Comparison of ENCODE assay signal across 8 cellular contexts in genomic region chr16:84514874-84515835, GRCh38. TPM values are rescaled to one million over a fixed set of nuclear protein-coding genes. Genes with fewer than 3 reads are reported as not detected.
DNase-seq lines count a peak whose midpoint lies in the region; ATAC-seq, FAIRE-seq and TF ChIP-seq lines count a peak whose summit lies in the region.
"Had no signal": no experiment of that assay in that cellular context is flagged by ENCODE, and none has a peak within 500 bp of the region (broad histone marks: within the 10 kb centered on the region; RNA-seq: fewer than 3 reads in every experiment).

No MANE protein-coding gene starts in this region.

- H3K9me3 ChIP-seq in small intestine (ENCODE audit: control insufficient read depth, low read depth) (no peaks in the 10 kb centered on the region), testis (no peaks in the 10 kb centered on the region)
- H3K9me3 ChIP-seq: psoas muscle had no signal

- no peaks in the 10 kb centered on the region for H3K27me3 ChIP-seq in small intestine (ENCODE audit: control insufficient read depth in 2 of 2, insufficient read depth in 2 of 2, low read length in 2 of 2)
- H3K27me3 ChIP-seq in testis, result no peaks in the 10 kb centered on the region

- peak; percentile 86 for ATAC-seq in HG03108 (IDR thresholded peaks at IDR 0.05; ENCODE audit: unreplicated experiment)
- ATAC-seq: psoas muscle had no signal

- FAIRE-seq in small intestine (lab: Jason Lieb, UNC), result no peak

- H3K36me3 Mint-ChIP-seq in activated naive CD4-positive, alpha-beta T cell treated with anti-CD3 and anti-CD28 coated beads for 36 hours (ENCODE audit: low read depth), result no peaks in the 10 kb centered on the region

- H3K4me1 ChIP-seq in small intestine (ENCODE audit: control insufficient read depth in 2 of 2, insufficient read depth in 1 of 2, low read depth in 1 of 2, low read length in 1 of 2) (no peaks in the 10 kb centered on the region), testis (no peaks in the 10 kb centered on the region)
- H3K4me1 ChIP-seq: psoas muscle had no signal

- H3K27ac ChIP-seq in small intestine (ENCODE audit: low read depth in 1 of 2, low read length in 1 of 2) (peak overlapping the region in 1 of 2 donors; percentile 81), testis (no peak overlapping the region)
- H3K27ac ChIP-seq: psoas muscle had no signal

- peaks cover 73% of the 10 kb centered on the region for H3K4me1 Mint-ChIP-seq in activated naive CD4-positive, alpha-beta T cell treated with anti-CD3 and anti-CD28 coated beads for 36 hours (ENCODE audit: low read depth)

- H3K4me3 ChIP-seq in small intestine (ENCODE audit: low read depth in 1 of 2, low read length in 2 of 2) (no peak overlapping the region), testis (no peak overlapping the region)
- H3K4me3 ChIP-seq: psoas muscle had no signal

- H3K27ac Mint-ChIP-seq in activated naive CD4-positive, alpha-beta T cell treated with anti-CD3 and anti-CD28 coated beads for 36 hours, result peak overlapping the region; percentile 95

- intact Hi-C loops in activated naive CD4-positive, alpha-beta T cell treated with anti-CD3 and anti-CD28 coated beads for 36 hours (cut with micrococcal nuclease), result loop anchor here (1.0 to 5.0 kb wide), 5 partner anchors 9 to 237 kb away; no protein-coding TSS in a partner anchor
- intact Hi-C loops in testis (cut with DNase I; ENCODE audit: low total_unique reads), result loop anchor here (5.0 kb wide), 1 partner anchor 107 kb away; no protein-coding TSS in a partner anchor

- TF ChIP-seq CTCF in testis (IDR thresholded peaks at IDR 0.05), result no peak

- WGBS in small intestine, 3 donors, result 62 to 72% (median 70%) methylated on average over 26 of the region's 26 CpGs
- 87 to 89% methylated on average over 21 to 26 of the region's 26 CpGs for WGBS in testis, 2 donors

- DNase-seq in GM19240 (ENCODE audit: insufficient read length, low spot score), result peak; percentile 61
- peak; percentile 67 for DNase-seq in SKM-1 (lab: John Stamatoyannopoulos, UW; ENCODE audit: unreplicated experiment)
- peak; percentile 87 for DNase-seq in activated naive CD4-positive, alpha-beta T cell treated with anti-CD3 and anti-CD28 coated beads for 36 hours
- DNase-seq in small intestine, result peak; percentile 75
- no peak for DNase-seq in NCI-H1694 (lab: John Stamatoyannopoulos, UW)
- DNase-seq in testis, result no peak

- TF ChIP-seq POLR2A in testis (IDR thresholded peaks at IDR 0.05), result no peak

- no peaks in the 10 kb centered on the region for H3K9me3 Mint-ChIP-seq in activated naive CD4-positive, alpha-beta T cell treated with anti-CD3 and anti-CD28 coated beads for 36 hours

- CTCF ChIA-PET in activated naive CD4-positive, alpha-beta T cell treated with anti-CD3 and anti-CD28 coated beads for 36 hours (lab: Charles Lee), result interaction anchor here (0.6 to 8.0 kb wide), 6 partner anchors 37 to 642 kb away, joined by 3 to 141 read pairs (median 4); partner anchors contain the start of gene COTL1

- no peaks in the 10 kb centered on the region for H3K27me3 Mint-ChIP-seq in activated naive CD4-positive, alpha-beta T cell treated with anti-CD3 and anti-CD28 coated beads for 36 hours (ENCODE audit: low read depth)

- H3K4me3 Mint-ChIP-seq in activated naive CD4-positive, alpha-beta T cell treated with anti-CD3 and anti-CD28 coated beads for 36 hours, result peak overlapping the region; percentile 35

- H3K36me3 ChIP-seq in small intestine (ENCODE audit: control insufficient read depth in 2 of 2, insufficient read depth in 2 of 2, low read length in 2 of 2) (no peaks in the 10 kb centered on the region), testis (ENCODE audit: low read depth, missing control alignments) (no peaks in the 10 kb centered on the region)

RNA-seq across cellular contexts. Expression of gene MEAK7, which starts 10.7 kb away (rescaled TPM):
- 1 to 10 TPM; 6.3 to 7.0 TPM for total RNA-seq in activated naive CD4-positive, alpha-beta T cell treated with anti-CD3 and anti-CD28 coated beads for 36 hours
- polyA plus RNA-seq in small intestine, result 1 to 10 TPM; 7.3 to 7.5 (median 7.4) TPM
- 10 to 100 TPM; 11.2 to 20.0 TPM for total RNA-seq in testis
- polyA plus RNA-seq in testis (ENCODE audit: insufficient read depth, low read depth, low replicate concordance), result 14.3 TPM

Comparison
In these comparisons a context has a peak if more than half of its experiments do, and no peak if none do; other contexts are left out.
1. DNase-seq: peak in GM19240 (single experiment), SKM-1 (single experiment), activated naive CD4-positive, alpha-beta T cell treated with anti-CD3 and anti-CD28 coated beads for 36 hours (single experiment) and small intestine (single experiment); none in NCI-H1694 (single experiment) and testis (single experiment).